Comparison of ENCODE assay signal across 25 cellular contexts in genomic region chr14:28952707-28953106, GRCh38.
DNase-seq lines count a peak whose midpoint lies in the region; ATAC-seq and TF ChIP-seq lines count a peak whose summit lies in the region.
"Had no signal": no experiment of that assay in that cellular context is flagged by ENCODE, and none has a peak within 500 bp of the region (broad histone marks: within the 10 kb centered on the region; RNA-seq: fewer than 3 reads in every experiment).

No MANE protein-coding gene starts in this region.

- H3K36me3 ChIP-seq in left lung = no peaks in the 10 kb centered on the region
- H3K36me3 ChIP-seq: adrenal gland, right atrium auricular region, SJSA1, tibial nerve had no signal

- H3K9me3 ChIP-seq in left lung = peaks cover 0 to 5% of the 10 kb centered on the region in 2 donors
- H3K9me3 ChIP-seq: adrenal gland, right atrium auricular region, SJSA1, tibial nerve had no signal

- intact Hi-C loops in left lung (cut with DNase I) = no loop called here
- intact Hi-C loops in left cardiac atrium (cut with DNase I) = no loop called here

- no peak for TF ChIP-seq CTCF in left lung (IDR thresholded peaks at IDR 0.05)

- H3K27me3 ChIP-seq in left lung = no peaks in the 10 kb centered on the region
- H3K27me3 ChIP-seq: adrenal gland, dorsolateral prefrontal cortex, right atrium auricular region, SJSA1, tibial nerve had no signal

- DNase-seq in NCI-H2081 (lab: John Stamatoyannopoulos, UW) = peak; percentile 35 to 66
- no peak for DNase-seq in NCI-H2081 treated with DMSO at 0.1 percent for 48 hours (lab: John Stamatoyannopoulos, UW)
- DNase-seq in NCI-H187 treated with DMSO at 0.1 percent for 48 hours (lab: John Stamatoyannopoulos, UW) = peak; percentile 49
- DNase-seq in NCI-H69 (lab: John Stamatoyannopoulos, UW) = peak; percentile 81
- no peak for DNase-seq in left lung
- DNase-seq in MV-4-11 (lab: John Stamatoyannopoulos, UW) = no peak
- no peak for DNase-seq in GF-D8 (lab: John Stamatoyannopoulos, UW)
- no peak for DNase-seq in left cardiac atrium
- DNase-seq: activated CD4-positive, alpha-beta memory T cell treated with anti-CD3 and anti-CD28 coated beads for 36 hours; activated CD8-positive, alpha-beta memory T cell treated with anti-CD3 and anti-CD28 coated beads, Interleukin-2, amount 50 U/mL, for 4 hours; activated naive CD4-positive, alpha-beta T cell treated with anti-CD3 and anti-CD28 coated beads for 36 hours; adrenal gland; CD4-positive, alpha-beta memory T cell; dorsolateral prefrontal cortex; HCEC 1CT; MM.1S; nephron progenitor cell; T-cell had no signal

- H3K4me3 ChIP-seq in left lung = no peak overlapping the region
- H3K4me3 ChIP-seq: adrenal gland, dorsolateral prefrontal cortex, K562, right atrium auricular region, SJSA1, tibial nerve had no signal

- ATAC-seq in left lung (peak; percentile 83), left cardiac atrium (no peak)
- ATAC-seq: activated CD4-positive, CD25-positive, alpha-beta regulatory T cell treated with anti-CD3 and anti-CD28 coated beads, Interleukin-2, amount 50 U/mL, for 24 hours; K562; Panc1; T-cell had no signal

- H3K27ac ChIP-seq in left lung = no peak overlapping the region
- H3K27ac ChIP-seq: adrenal gland, dorsolateral prefrontal cortex, parathyroid adenoma, right atrium auricular region, SJSA1, tibial nerve had no signal

- H3K4me1 ChIP-seq in left lung = no peaks in the 10 kb centered on the region
- H3K4me1 ChIP-seq: adrenal gland, parathyroid adenoma, right atrium auricular region, SJSA1, tibial nerve had no signal

Comparison
In these comparisons a context has a peak if more than half of its experiments do, and no peak if none do; other contexts are left out.
1. DNase-seq: peak in NCI-H2081 (2 of 2), NCI-H187 treated with DMSO at 0.1 percent for 48 hours (single experiment) and NCI-H69 (single experiment); none in NCI-H2081 treated with DMSO at 0.1 percent for 48 hours (single experiment), left lung (0 of 2), MV-4-11 (single experiment), GF-D8 (single experiment) and left cardiac atrium (single experiment).